ENCODE assay signal across 12 cellular contexts in the genomic region with DNA sequence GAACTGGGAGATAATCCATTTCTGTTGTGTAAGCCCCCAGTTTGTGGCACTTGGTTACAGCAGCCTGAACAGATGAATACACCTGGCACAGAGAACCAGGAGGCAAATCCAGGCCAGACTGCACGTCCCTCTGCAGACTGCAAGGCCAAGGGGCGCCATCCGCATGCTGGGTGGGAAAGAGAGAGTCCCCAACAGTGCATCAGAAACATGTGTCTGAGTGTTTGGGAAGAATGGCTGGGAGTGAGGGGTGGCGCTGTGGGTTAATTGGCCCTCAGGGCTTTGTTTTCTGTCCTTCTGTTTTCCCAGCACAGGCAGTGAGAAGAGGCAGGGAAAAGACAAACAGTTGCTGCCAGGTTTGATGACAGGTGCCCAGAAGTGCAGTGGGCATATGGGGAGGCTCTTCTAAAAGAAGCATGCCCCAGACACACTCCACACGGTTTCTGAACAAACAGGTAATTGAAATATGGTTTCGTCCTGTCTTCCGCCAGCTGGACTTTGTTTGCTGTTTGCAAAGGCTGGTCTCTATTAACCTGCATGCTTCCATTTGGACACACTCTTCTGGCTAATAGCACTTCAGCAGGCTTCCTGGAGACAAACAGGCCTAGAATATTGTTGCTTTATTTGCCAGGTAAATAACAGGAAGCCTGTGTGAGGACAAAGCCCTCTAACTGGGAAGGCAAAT. TPM values are rescaled to one million over a fixed set of nuclear protein-coding genes. Genes with fewer than 3 reads are reported as not detected.
A peak's percentile ranks its signal among the peaks of the same experiment; 100 is the strongest.
DNase-seq lines count a peak whose midpoint lies in the region; ATAC-seq lines count a peak whose summit lies in the region.
"Had no signal": no experiment of that assay in that cellular context is flagged by ENCODE, and none has a peak within 500 bp of the region (broad histone marks: within the 10 kb centered on the region; RNA-seq: fewer than 3 reads in every experiment).

No MANE protein-coding gene starts in this region.

- H3K9me3 Mint-ChIP-seq in activated naive CD4-positive, alpha-beta T cell treated with anti-CD3 and anti-CD28 coated beads for 36 hours, result no peaks in the 10 kb centered on the region
- H3K9me3 Mint-ChIP-seq: dendritic cell treated with granulocyte-macrophage colony-stimulating factor and Interleukin-4, amounts not matched to agents 40 ng/mL and 50 ng/mL, for 4 days had no signal

- H3K4me1 Mint-ChIP-seq in activated naive CD4-positive, alpha-beta T cell treated with anti-CD3 and anti-CD28 coated beads for 36 hours (ENCODE audit: low read depth), result no peaks in the 10 kb centered on the region

- peak; percentile 40 for ATAC-seq in left colon
- ATAC-seq in GM21825 (IDR thresholded peaks at IDR 0.05; ENCODE audit: unreplicated experiment), result no peak
- ATAC-seq in HG03439 (IDR thresholded peaks at IDR 0.05; ENCODE audit: unreplicated experiment), result no peak
- ATAC-seq: GM12878 had no signal

- no peak overlapping the region for H3K27ac Mint-ChIP-seq in activated naive CD4-positive, alpha-beta T cell treated with anti-CD3 and anti-CD28 coated beads for 36 hours
- H3K27ac Mint-ChIP-seq: dendritic cell treated with granulocyte-macrophage colony-stimulating factor and Interleukin-4, amounts not matched to agents 40 ng/mL and 50 ng/mL, for 4 days had no signal

- intact Hi-C loops in left colon (cut with DNase I, micrococcal nuclease), result no loop called here
- intact Hi-C loops in activated naive CD4-positive, alpha-beta T cell treated with anti-CD3 and anti-CD28 coated beads for 36 hours (cut with micrococcal nuclease), result no loop called here

- peaks cover 7% of the 10 kb centered on the region for H3K27me3 Mint-ChIP-seq in activated naive CD4-positive, alpha-beta T cell treated with anti-CD3 and anti-CD28 coated beads for 36 hours (ENCODE audit: low read depth)
- H3K27me3 Mint-ChIP-seq: dendritic cell treated with granulocyte-macrophage colony-stimulating factor and Interleukin-4, amounts not matched to agents 40 ng/mL and 50 ng/mL, for 4 days had no signal

- CTCF ChIA-PET in activated naive CD4-positive, alpha-beta T cell treated with anti-CD3 and anti-CD28 coated beads for 36 hours (lab: Charles Lee), result no interaction called here

- H3K36me3 Mint-ChIP-seq in activated naive CD4-positive, alpha-beta T cell treated with anti-CD3 and anti-CD28 coated beads for 36 hours (ENCODE audit: low read depth), result no peaks in the 10 kb centered on the region

- no peak overlapping the region for H3K4me3 Mint-ChIP-seq in activated naive CD4-positive, alpha-beta T cell treated with anti-CD3 and anti-CD28 coated beads for 36 hours
- H3K4me3 Mint-ChIP-seq: dendritic cell treated with granulocyte-macrophage colony-stimulating factor and Interleukin-4, amounts not matched to agents 40 ng/mL and 50 ng/mL, for 4 days had no signal

- DNase-seq in DMS53 (lab: John Stamatoyannopoulos, UW), result peak; percentile 100
- DNase-seq in NCI-H1694 treated with DMSO at 0.1 percent for 48 hours (lab: John Stamatoyannopoulos, UW), result peak; percentile 14
- DNase-seq in NCI-H69 (lab: John Stamatoyannopoulos, UW), result peak; percentile 100
- no peak for DNase-seq in left colon
- no peak for DNase-seq in activated naive CD4-positive, alpha-beta T cell treated with anti-CD3 and anti-CD28 coated beads for 36 hours
- no peak for DNase-seq in cortex of kidney (lab: John Stamatoyannopoulos, UW)
- DNase-seq: activated CD8-positive, alpha-beta memory T cell treated with anti-CD3 and anti-CD28 coated beads, Interleukin-2, amount 50 U/mL, for 48 hours; DND-41 had no signal

RNA-seq across cellular contexts. Expression of gene SEC11C, which starts 43.4 kb away (rescaled TPM):
- 10 to 100 TPM; 59.8 to 60.4 TPM for total RNA-seq in left colon
- total RNA-seq in activated naive CD4-positive, alpha-beta T cell treated with anti-CD3 and anti-CD28 coated beads for 36 hours, result 10 to 100 TPM; 45.0 to 46.7 TPM

Comparison
In these comparisons a context has a peak if more than half of its experiments do, and no peak if none do; other contexts are left out.
1. DNase-seq: peak in DMS53 (single experiment), NCI-H1694 treated with DMSO at 0.1 percent for 48 hours (single experiment) and NCI-H69 (single experiment); none in left colon (0 of 2), activated naive CD4-positive, alpha-beta T cell treated with anti-CD3 and anti-CD28 coated beads for 36 hours (single experiment) and cortex of kidney (single experiment).